8 cellular contexts compared by ENCODE assay signal in genomic region chr6:151240861-151241642, GRCh38. TPM values are rescaled to one million over a fixed set of nuclear protein-coding genes. Genes with fewer than 3 reads are reported as not detected.
DNase-seq lines count a peak whose midpoint lies in the region; ATAC-seq and TF ChIP-seq lines count a peak whose summit lies in the region.

No MANE protein-coding gene starts in this region.

- TF ChIP-seq CTCF in PC-3 (conservative IDR thresholded peaks at IDR 0.05; ENCODE audit: low read depth, low read length), result no peak
- no peak for TF ChIP-seq CTCF in spleen (IDR thresholded peaks at IDR 0.05 in 8 of 11, conservative IDR thresholded peaks at IDR 0.05 in 3 of 11)

- peak; percentile 63 for DNase-seq in activated CD4-positive, alpha-beta T cell treated with anti-CD3 and anti-CD28 coated beads, Interleukin-2, amount 10 ng/mL, durations not matched to agents 24 days and 14 days
- DNase-seq in activated CD4-positive, alpha-beta T cell treated with anti-CD3 and anti-CD28 coated beads, Interleukin-2, amount 50 U/mL, for 4 hours, result no peak
- DNase-seq in PC-3 (peak; percentile 47), cerebellum (ENCODE audit: low spot score) (peak; percentile 78), kidney glomerular epithelial cell (lab: John Stamatoyannopoulos, UW) (peak; percentile 45), spleen (no peak)

- ATAC-seq in PC-3 (peak; percentile 70), HG02870 (IDR thresholded peaks at IDR 0.05; ENCODE audit: unreplicated experiment) (no peak), HG03571 (IDR thresholded peaks at IDR 0.05; ENCODE audit: unreplicated experiment) (no peak)

- H3K9me3 ChIP-seq in PC-3 (ENCODE audit: low read length), result no peaks in the 10 kb centered on the region
- no peaks in the 10 kb centered on the region for H3K9me3 ChIP-seq in spleen

- H3K36me3 ChIP-seq in PC-3 (ENCODE audit: low read depth, low read length), result no peaks in the 10 kb centered on the region
- no peaks in the 10 kb centered on the region for H3K36me3 ChIP-seq in spleen

- H3K27ac Mint-ChIP-seq in activated CD4-positive, alpha-beta T cell treated with anti-CD3 and anti-CD28 coated beads, Interleukin-2, amount 10 ng/mL, durations not matched to agents 24 days and 14 days, result no peak overlapping the region

- H2AFZ ChIP-seq in PC-3 (ENCODE audit: low read length), result peak overlapping the region; percentile 67

- H3K4me2 ChIP-seq in PC-3 (ENCODE audit: low read length), result peak overlapping the region; percentile 89

- WGBS in spleen, 5 donors, result 2 to 6% (median 3%) methylated on average over 22 to 63 of the region's 63 CpGs

- POLR2A ChIA-PET in PC-3 (lab: Charles Lee; ENCODE audit: unreplicated experiment), result interaction anchor here (0.5 kb wide), 1 partner anchor 43 kb away, joined by 4 read pairs; no protein-coding TSS in a partner anchor

- BruUV-seq in PC-3 (replicated peaks; lab: Mats Ljungman, UMichigan), result no TSS peak

- H3K9me2 ChIP-seq in PC-3 (replicated peaks; ENCODE audit: low read length), result no peaks in the 10 kb centered on the region

- H3K79me2 ChIP-seq in PC-3 (ENCODE audit: low read length), result peaks cover 39% of the 10 kb centered on the region

- H3K4me1 ChIP-seq in PC-3 (ENCODE audit: insufficient read depth, low read length), result peaks cover 17% of the 10 kb centered on the region
- peaks cover 5 to 24% (median 21%) of the 10 kb centered on the region in 6 donors for H3K4me1 ChIP-seq in spleen

- peak overlapping the region; percentile 92 for H3K4me3 ChIP-seq in PC-3 (ENCODE audit: low read length)
- H3K4me3 ChIP-seq in spleen, result peak overlapping the region; percentile 46 to 75 (median 50)

- H3K9ac ChIP-seq in PC-3 (ENCODE audit: low read length), result peak overlapping the region; percentile 81

- no peaks in the 10 kb centered on the region for H3K9me3 Mint-ChIP-seq in activated CD4-positive, alpha-beta T cell treated with anti-CD3 and anti-CD28 coated beads, Interleukin-2, amount 10 ng/mL, durations not matched to agents 24 days and 14 days

- H3K4me1 Mint-ChIP-seq in activated CD4-positive, alpha-beta T cell treated with anti-CD3 and anti-CD28 coated beads, Interleukin-2, amount 10 ng/mL, durations not matched to agents 24 days and 14 days, result peaks cover 6% of the 10 kb centered on the region

- H3K27ac ChIP-seq in PC-3 (ENCODE audit: low read length), result no peak overlapping the region
- H3K27ac ChIP-seq in spleen, result peak overlapping the region; percentile 35 to 86 (median 84)

- H3K27me3 Mint-ChIP-seq in activated CD4-positive, alpha-beta T cell treated with anti-CD3 and anti-CD28 coated beads, Interleukin-2, amount 10 ng/mL, durations not matched to agents 24 days and 14 days, result peaks cover 69% of the 10 kb centered on the region

- H3F3A ChIP-seq in PC-3 (ENCODE audit: low read length, unreplicated experiment), result no peaks in the 10 kb centered on the region

- H3K36me3 Mint-ChIP-seq in activated CD4-positive, alpha-beta T cell treated with anti-CD3 and anti-CD28 coated beads, Interleukin-2, amount 10 ng/mL, durations not matched to agents 24 days and 14 days (ENCODE audit: low read depth), result no peaks in the 10 kb centered on the region

- H4K20me1 ChIP-seq in PC-3 (ENCODE audit: low read length), result peaks cover 27% of the 10 kb centered on the region

- TF ChIP-seq POLR2A in spleen (IDR thresholded peaks at IDR 0.05), result no peak

- CTCF ChIA-PET in PC-3 (lab: Charles Lee), result interaction anchor here (0.5 kb wide), 1 partner anchor 159 kb away, joined by 3 read pairs; no protein-coding TSS in a partner anchor

- intact Hi-C loops in activated CD4-positive, alpha-beta T cell treated with anti-CD3 and anti-CD28 coated beads, Interleukin-2, amount 10 ng/mL, durations not matched to agents 24 days and 14 days (cut with micrococcal nuclease), result loop anchor here (2.0 kb wide), 2 partner anchors 48 to 84 kb away; no protein-coding TSS in a partner anchor
- intact Hi-C loops in PC-3 (cut with micrococcal nuclease), result loop anchor here (10.0 kb wide), 2 partner anchors 84 to 226 kb away; no protein-coding TSS in a partner anchor
- intact Hi-C loops in spleen (cut with DNase I; ENCODE audit: low total_unique reads), result no loop called here

- H3K27me3 ChIP-seq in PC-3 (ENCODE audit: low read length) (no peaks in the 10 kb centered on the region), spleen (replicated peaks in 1 of 7) (peaks cover 0 to 77% (median 23%) of the 10 kb centered on the region in 7 donors)

- peak overlapping the region; percentile 63 for H3K4me3 Mint-ChIP-seq in activated CD4-positive, alpha-beta T cell treated with anti-CD3 and anti-CD28 coated beads, Interleukin-2, amount 10 ng/mL, durations not matched to agents 24 days and 14 days

RNA-seq across cellular contexts. Expression of gene AKAP12, which starts 1.3 kb away (rescaled TPM):
- total RNA-seq in activated CD4-positive, alpha-beta T cell treated with anti-CD3 and anti-CD28 coated beads, Interleukin-2, amount 10 ng/mL, durations not matched to agents 24 days and 14 days, result 1.0 and 1.1 TPM in 2 replicates
- total RNA-seq in PC-3 (2014; rRNA removed) (109 and 146 TPM in 2 replicates), cerebellum (51.3 TPM), spleen (10 to 100 TPM; 38.0 to 64.7 (median 47.7) TPM)
- polyA plus RNA-seq in spleen, result 1 to 10 TPM; 3.2 to 6.1 (median 3.8) TPM

Comparison
In these comparisons a context has a peak if more than half of its experiments do, and no peak if none do; other contexts are left out.
1. DNase-seq: peak in activated CD4-positive, alpha-beta T cell treated with anti-CD3 and anti-CD28 coated beads, Interleukin-2, amount 10 ng/mL, durations not matched to agents 24 days and 14 days (single experiment), PC-3 (single experiment), cerebellum (single experiment) and kidney glomerular epithelial cell (single experiment); none in activated CD4-positive, alpha-beta T cell treated with anti-CD3 and anti-CD28 coated beads, Interleukin-2, amount 50 U/mL, for 4 hours (0 of 2) and spleen (single experiment).
2. RNA of gene AKAP12, which starts 1.3 kb away (total RNA-seq): 109 to 146 TPM in PC-3, 51.3 TPM in cerebellum (single experiment) and 38.0 to 64.7 TPM in spleen; 1.0 to 1.1 TPM in activated CD4-positive, alpha-beta T cell treated with anti-CD3 and anti-CD28 coated beads, Interleukin-2, amount 10 ng/mL, durations not matched to agents 24 days and 14 days; every median in the first group is over 10 times any median in the second.